1 cellular context compared by ENCODE assay signal in genomic region chr7:31121641-31122040, GRCh38.
TF ChIP-seq lines count a peak whose summit lies in the region.

No MANE protein-coding gene starts in this region.

TF ChIP-seq in GM23338, 12 proteins besides CTCF, POLR2A, EP300 and RAD21 (continued from another document):
- TF ChIP-seq ZNF462 (CRISPR knock-in tag; IDR thresholded peaks at IDR 0.05) (no peak), EZH2 (IDR thresholded peaks at IDR 0.05; ENCODE audit: low read depth, unreplicated experiment) (no peak), CREB1 (CRISPR knock-in tag; IDR thresholded peaks at IDR 0.05; ENCODE audit: low read depth) (no peak), ETS1 (IDR thresholded peaks at IDR 0.05) (no peak), STAT1 (IDR thresholded peaks at IDR 0.05; ENCODE audit: unreplicated experiment) (no peak)
